8 cellular contexts compared by ENCODE assay signal in genomic region chr2:73175663-73176204, GRCh38. TPM values are rescaled to one million over a fixed set of nuclear protein-coding genes. Genes with fewer than 3 reads are reported as not detected.
A peak's percentile ranks its signal among the peaks of the same experiment; 100 is the strongest.
DNase-seq lines count a peak whose midpoint lies in the region; ATAC-seq and TF ChIP-seq lines count a peak whose summit lies in the region.

No MANE protein-coding gene starts in this region.

- no peak overlapping the region for H3K27ac Mint-ChIP-seq in neural crest cell (ENCODE audit: unreplicated experiment)

- peaks cover 0 to 26% (median 21%) of the 10 kb centered on the region in 4 donors for H3K4me1 ChIP-seq in Peyer's patch
- peaks cover 4% of the 10 kb centered on the region for H3K4me1 ChIP-seq in foreskin keratinocyte
- peaks cover 27% of the 10 kb centered on the region for H3K4me1 ChIP-seq in stomach smooth muscle (ENCODE audit: control insufficient read depth, insufficient read depth, low read length)

- H3K9me3 Mint-ChIP-seq in neural crest cell: no peaks in the 10 kb centered on the region

- H3K27me3 ChIP-seq in Peyer's patch: peaks cover 0 to 8% of the 10 kb centered on the region in 2 donors
- H3K27me3 ChIP-seq in foreskin keratinocyte: peaks cover 67% of the 10 kb centered on the region
- peaks cover 40 to 51% of the 10 kb centered on the region in 2 donors for H3K27me3 ChIP-seq in stomach smooth muscle (ENCODE audit: control insufficient read depth in 1 of 2, insufficient read depth in 2 of 2, low read length in 2 of 2)

- H3K4me3 ChIP-seq in Peyer's patch (peak overlapping the region; percentile 41 to 65 (median 58)), stomach smooth muscle (ENCODE audit: low read length in 2 of 2) (peak overlapping the region; percentile 72 to 81)

- H3K9ac ChIP-seq in stomach smooth muscle (ENCODE audit: low read length in 2 of 2): peak overlapping the region in 1 of 2 donors; percentile 57

- H3K4me1 Mint-ChIP-seq in neural crest cell: peaks cover 18% of the 10 kb centered on the region

- H3K27ac ChIP-seq in Peyer's patch (peak overlapping the region in 2 of 4 donors; percentile 28 to 77), foreskin keratinocyte (no peak overlapping the region), stomach smooth muscle (ENCODE audit: low read length) (no peak overlapping the region)

- TF ChIP-seq CTCF in GM20000 (IDR thresholded peaks at IDR 0.05; ENCODE audit: extremely low read depth, missing control alignments) (no peak), Peyer's patch (IDR thresholded peaks at IDR 0.05) (no peak), foreskin keratinocyte (conservative IDR thresholded peaks at IDR 0.05) (no peak), neural crest cell (conservative IDR thresholded peaks at IDR 0.05) (peak; percentile 1)

- TF ChIP-seq POLR2A in Peyer's patch (IDR thresholded peaks at IDR 0.05): no peak

- ATAC-seq in foreskin keratinocyte (peak; percentile 11), GM21737 (IDR thresholded peaks at IDR 0.05; ENCODE audit: unreplicated experiment) (no peak)

- H3K9me3 ChIP-seq in Peyer's patch: no peaks in the 10 kb centered on the region
- no peaks in the 10 kb centered on the region for H3K9me3 ChIP-seq in stomach smooth muscle (ENCODE audit: control insufficient read depth in 2 of 2, low read length in 2 of 2)

- no peak overlapping the region for H3K4me3 Mint-ChIP-seq in neural crest cell

- no peaks in the 10 kb centered on the region for H3K36me3 Mint-ChIP-seq in neural crest cell (ENCODE audit: low read depth)

- H3K27me3 Mint-ChIP-seq in neural crest cell (ENCODE audit: low read depth): peaks cover 87% of the 10 kb centered on the region

- H3K36me3 ChIP-seq in Peyer's patch (no peaks in the 10 kb centered on the region), stomach smooth muscle (ENCODE audit: control insufficient read depth in 2 of 2, insufficient read depth in 2 of 2, low read length in 2 of 2) (no peaks in the 10 kb centered on the region)

- DNase-seq in AG08396 (ENCODE audit: low spot score) (peak; percentile 82), GM20000 (ENCODE audit: low spot score) (peak; percentile 75), Peyer's patch (peak; percentile 73 to 89 (median 74)), activated gamma-delta T cell treated with Interleukin-2 at 50 U/mL for 16 hours (peak; percentile 74), foreskin keratinocyte (no peak), neural crest cell (ENCODE audit: low read depth, low spot score) (peak; percentile 48)

RNA-seq across cellular contexts. Expression of gene NOTO, which starts 26.6 kb away (rescaled TPM):
- total RNA-seq in Peyer's patch (not detected), foreskin keratinocyte (not detected in 2 replicates), neural crest cell (not detected in 2 replicates)
- polyA plus RNA-seq in foreskin keratinocyte: not detected in 2 replicates

RNA-seq across cellular contexts. Expression of gene SMYD5, which starts 38.3 kb away (rescaled TPM):
- total RNA-seq in Peyer's patch (10 to 100 TPM in 3 of 4 donors, 1 to 10 TPM in 1; 5.1 to 46.2 (median 15.6) TPM), foreskin keratinocyte (35.2 and 35.9 TPM in 2 replicates), neural crest cell (33.7 and 33.9 TPM in 2 replicates)
- 31.6 and 34.4 TPM in 2 replicates for polyA plus RNA-seq in foreskin keratinocyte

RNA-seq across cellular contexts. Expression of gene PRADC1, which starts 57.3 kb away (rescaled TPM):
- total RNA-seq in Peyer's patch: 10 to 100 TPM; 30.5 to 69.9 (median 41.4) TPM
- 17.2 and 18.6 TPM in 2 replicates for total RNA-seq in foreskin keratinocyte
- 22.0 and 25.8 TPM in 2 replicates for polyA plus RNA-seq in foreskin keratinocyte
- total RNA-seq in neural crest cell: 11.4 and 11.7 TPM in 2 replicates

RNA-seq across cellular contexts. Expression of gene CCT7, which starts 58.4 kb away (rescaled TPM):
- total RNA-seq in Peyer's patch (100 to 1,000 TPM in 2 of 4 donors, 10 to 100 TPM in 2; 83.5 to 131 (median 95.6) TPM), foreskin keratinocyte (310 and 387 TPM in 2 replicates), neural crest cell (446 and 460 TPM in 2 replicates)
- 322 and 371 TPM in 2 replicates for polyA plus RNA-seq in foreskin keratinocyte

Comparison
In these comparisons a context has a peak if more than half of its experiments do, and no peak if none do; other contexts are left out.
1. DNase-seq: peak in AG08396 (single experiment), GM20000 (single experiment), Peyer's patch (3 of 3), activated gamma-delta T cell treated with Interleukin-2 at 50 U/mL for 16 hours (single experiment) and neural crest cell (single experiment); none in foreskin keratinocyte (0 of 2).